35 cellular contexts compared by ENCODE assay signal in the genomic region with DNA sequence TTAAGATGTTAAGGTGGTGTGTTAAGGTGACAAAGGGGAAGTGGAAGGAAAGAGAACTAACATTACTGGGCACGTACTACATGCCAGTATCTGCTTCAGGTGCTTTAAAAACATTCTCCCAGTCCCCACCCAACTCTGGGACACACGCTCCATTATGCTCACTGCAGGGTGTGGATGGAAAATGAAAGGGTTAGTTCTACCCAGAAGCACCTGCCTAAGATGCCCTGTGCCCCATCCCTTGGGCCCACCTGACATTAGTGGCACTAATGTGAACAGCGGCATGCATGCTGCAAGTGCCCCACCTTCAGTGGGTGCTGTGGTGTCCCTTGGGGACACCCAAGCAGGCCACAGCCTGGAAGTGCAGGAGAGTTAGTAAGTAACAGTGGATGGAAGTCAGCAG.
"Had no signal": no experiment of that assay in that cellular context is flagged by ENCODE, and none has a peak within 500 bp of the region (broad histone marks: within the 10 kb centered on the region; RNA-seq: fewer than 3 reads in every experiment).

No MANE protein-coding gene starts in this region.

- H3K9me3 Mint-ChIP-seq: activated CD4-positive, alpha-beta memory T cell treated with anti-CD3 and anti-CD28 coated beads, Interleukin-2, amount 10 ng/mL, durations not matched to agents 7 days and 5 days; activated naive CD8-positive, alpha-beta T cell treated with anti-CD3 and anti-CD28 coated beads for 36 hours; activated T-helper 17 cell treated with anti-CD3 and anti-CD28 coated beads, Interleukin-2, amount 50 U/mL, for 72 hours had no signal

- H3K36me3 Mint-ChIP-seq: activated CD8-positive, alpha-beta memory T cell treated with anti-CD3 and anti-CD28 coated beads, Interleukin-2, amount 10 ng/mL, durations not matched to agents 7 days and 5 days; activated naive CD8-positive, alpha-beta T cell treated with anti-CD3 and anti-CD28 coated beads for 36 hours had no signal

- H3K4me1 ChIP-seq: ascending aorta had no signal

- H2AFZ ChIP-seq: PC-9 had no signal

- DNase-seq: activated CD4-positive, alpha-beta memory T cell treated with anti-CD3 and anti-CD28 coated beads, Interleukin-2, amount 10 ng/mL, durations not matched to agents 7 days and 5 days; activated CD4-positive, alpha-beta T cell treated with anti-CD3 and anti-CD28 coated beads for 1 hour; activated CD4-positive, alpha-beta T cell treated with anti-CD3 and anti-CD28 coated beads for 48 hours; activated CD4-positive, CD25-positive, alpha-beta regulatory T cell; activated CD8-positive, alpha-beta memory T cell treated with anti-CD3 and anti-CD28 coated beads for 24 hours; activated CD8-positive, alpha-beta memory T cell treated with anti-CD3 and anti-CD28 coated beads, Interleukin-2, amount 10 ng/mL, durations not matched to agents 7 days and 5 days; activated CD8-positive, alpha-beta memory T cell treated with anti-CD3 and anti-CD28 coated beads, Interleukin-2, amount 50 U/mL, for 48 hours; activated effector memory CD4-positive, alpha-beta T cell treated with anti-CD3 and anti-CD28 coated beads, Interleukin-2, amount 50 U/mL, for 16 hours; activated naive CD4-positive, alpha-beta T cell; activated naive CD4-positive, alpha-beta T cell treated with anti-CD3 and anti-CD28 coated beads, Interleukin-2, amount 50 U/mL, for 16 hours; activated naive CD8-positive, alpha-beta T cell treated with anti-CD3 and anti-CD28 coated beads for 36 hours; activated T-cell treated with anti-CD3 and anti-CD28 coated beads, Interleukin-2, amount 50 U/mL, for 48 hours; amygdala; NCI-H1048; NCI-H1105 treated with DMSO at 0.1 percent for 48 hours; NCI-H1436; NCI-H1694; NCI-H1930; NCI-H2081 treated with DMSO at 0.1 percent for 48 hours; NCI-H226; NCI-H446 treated with DMSO at 0.1 percent for 48 hours; NCI-H524; NK-92 treated with Interleukin-12 subunit alpha and Interleukin-12 subunit beta, amount 100 ng/mL, for 24 hours; PC-9; SIG-M5; T-helper 1 cell; T1000; WERI-Rb-1 had no signal

- H3K9ac ChIP-seq: KMS-11 had no signal

- H3K4me2 ChIP-seq: KMS-11, PC-9 had no signal

- H3K4me3 ChIP-seq: ascending aorta, cardiac muscle cell, PC-9 had no signal

- H3K27me3 ChIP-seq: ascending aorta, cardiac muscle cell had no signal

- H3K27me3 Mint-ChIP-seq: activated CD4-positive, alpha-beta memory T cell treated with anti-CD3 and anti-CD28 coated beads, Interleukin-2, amount 10 ng/mL, durations not matched to agents 7 days and 5 days; activated CD8-positive, alpha-beta memory T cell treated with anti-CD3 and anti-CD28 coated beads, Interleukin-2, amount 10 ng/mL, durations not matched to agents 7 days and 5 days; activated naive CD8-positive, alpha-beta T cell treated with anti-CD3 and anti-CD28 coated beads for 36 hours had no signal

- H3K27ac Mint-ChIP-seq: activated CD4-positive, alpha-beta memory T cell treated with anti-CD3 and anti-CD28 coated beads, Interleukin-2, amount 10 ng/mL, durations not matched to agents 7 days and 5 days; activated CD8-positive, alpha-beta memory T cell treated with anti-CD3 and anti-CD28 coated beads, Interleukin-2, amount 10 ng/mL, durations not matched to agents 7 days and 5 days; activated naive CD8-positive, alpha-beta T cell treated with anti-CD3 and anti-CD28 coated beads for 36 hours; activated T-helper 17 cell treated with anti-CD3 and anti-CD28 coated beads, Interleukin-2, amount 50 U/mL, for 72 hours had no signal

- H3K4me1 Mint-ChIP-seq: activated CD4-positive, alpha-beta memory T cell treated with anti-CD3 and anti-CD28 coated beads, Interleukin-2, amount 10 ng/mL, durations not matched to agents 7 days and 5 days; activated CD8-positive, alpha-beta memory T cell treated with anti-CD3 and anti-CD28 coated beads, Interleukin-2, amount 10 ng/mL, durations not matched to agents 7 days and 5 days; activated naive CD8-positive, alpha-beta T cell treated with anti-CD3 and anti-CD28 coated beads for 36 hours; activated T-helper 17 cell treated with anti-CD3 and anti-CD28 coated beads, Interleukin-2, amount 50 U/mL, for 72 hours had no signal

- H3K9me3 ChIP-seq: ascending aorta had no signal

- H3K36me3 ChIP-seq: ascending aorta, cardiac muscle cell, WERI-Rb-1 had no signal

- ATAC-seq: activated CD8-positive, alpha-beta memory T cell treated with anti-CD3 and anti-CD28 coated beads, Interleukin-2, amount 10 ng/mL, durations not matched to agents 7 days and 5 days; activated T-helper 17 cell treated with anti-CD3 and anti-CD28 coated beads, Interleukin-2, amount 50 U/mL, for 72 hours; Right ventricle myocardium inferior; SK-N-SH treated with all-trans-retinoic acid at 6 μM for 48 hours had no signal

- H3K4me3 Mint-ChIP-seq: activated CD4-positive, alpha-beta memory T cell treated with anti-CD3 and anti-CD28 coated beads, Interleukin-2, amount 10 ng/mL, durations not matched to agents 7 days and 5 days; activated CD8-positive, alpha-beta memory T cell treated with anti-CD3 and anti-CD28 coated beads, Interleukin-2, amount 10 ng/mL, durations not matched to agents 7 days and 5 days; activated naive CD8-positive, alpha-beta T cell treated with anti-CD3 and anti-CD28 coated beads for 36 hours; activated T-helper 17 cell treated with anti-CD3 and anti-CD28 coated beads, Interleukin-2, amount 50 U/mL, for 72 hours had no signal

- H3K27ac ChIP-seq: ascending aorta, cardiac muscle cell, KMS-11, PC-9, RWPE1, WERI-Rb-1 had no signal
